ENCODE assay signal across 14 cellular contexts in genomic region chr3:97871788-97872187, GRCh38. TPM values are rescaled to one million over a fixed set of nuclear protein-coding genes. Genes with fewer than 3 reads are reported as not detected.
DNase-seq lines count a peak whose midpoint lies in the region; ATAC-seq and TF ChIP-seq lines count a peak whose summit lies in the region.
"Had no signal": no experiment of that assay in that cellular context is flagged by ENCODE, and none has a peak within 500 bp of the region (broad histone marks: within the 10 kb centered on the region; RNA-seq: fewer than 3 reads in every experiment).

No MANE protein-coding gene starts in this region.

- no peaks in the 10 kb centered on the region for H3K79me2 ChIP-seq in MM.1S (ENCODE audit: low read length)

- TF ChIP-seq CTCF in MM.1S (IDR thresholded peaks at IDR 0.05; ENCODE audit: low read length): no peak

- no peaks in the 10 kb centered on the region for H3K27me3 Mint-ChIP-seq in activated CD4-positive, alpha-beta T cell treated with anti-CD3 and anti-CD28 coated beads for 36 hours
- no peaks in the 10 kb centered on the region for H3K27me3 Mint-ChIP-seq in activated naive CD8-positive, alpha-beta T cell treated with anti-CD3 and anti-CD28 coated beads, Interleukin-2, amount 10 ng/mL, durations not matched to agents 7 days and 5 days

- no peak for DNase-seq in activated CD4-positive, alpha-beta T cell treated with anti-CD3 and anti-CD28 coated beads for 36 hours
- DNase-seq in activated CD4-positive, alpha-beta T cell treated with anti-CD3 and anti-CD28 coated beads for 48 hours: no peak
- no peak for DNase-seq in activated naive CD8-positive, alpha-beta T cell treated with anti-CD3 and anti-CD28 coated beads, Interleukin-2, amount 10 ng/mL, durations not matched to agents 7 days and 5 days
- DNase-seq in fibroblast of the conjunctiva (ENCODE audit: low read depth) (peak; percentile 28), MM.1S (no peak), DMS53 (lab: John Stamatoyannopoulos, UW) (no peak)
- DNase-seq: left cardiac atrium, NCI-H2107, pancreas, RPMI8226, upper lobe of left lung had no signal

- peaks cover 22% of the 10 kb centered on the region for H3K4me1 Mint-ChIP-seq in activated CD4-positive, alpha-beta T cell treated with anti-CD3 and anti-CD28 coated beads for 36 hours
- no peaks in the 10 kb centered on the region for H3K4me1 Mint-ChIP-seq in activated naive CD8-positive, alpha-beta T cell treated with anti-CD3 and anti-CD28 coated beads, Interleukin-2, amount 10 ng/mL, durations not matched to agents 7 days and 5 days

- no peak overlapping the region for H3K9ac ChIP-seq in subcutaneous abdominal adipose tissue (ENCODE audit: low read length in 5 of 5)
- no peak overlapping the region for H3K9ac ChIP-seq in MM.1S (ENCODE audit: low read length)

- H3K27ac ChIP-seq in subcutaneous abdominal adipose tissue (ENCODE audit: low read depth, low read length): peak overlapping the region; percentile 48
- H3K27ac ChIP-seq in MM.1S (ENCODE audit: low read length): no peak overlapping the region
- H3K27ac ChIP-seq: pancreas had no signal

- no peaks in the 10 kb centered on the region for H3K9me3 Mint-ChIP-seq in activated CD4-positive, alpha-beta T cell treated with anti-CD3 and anti-CD28 coated beads for 36 hours (ENCODE audit: low read depth)
- no peaks in the 10 kb centered on the region for H3K9me3 Mint-ChIP-seq in activated naive CD8-positive, alpha-beta T cell treated with anti-CD3 and anti-CD28 coated beads, Interleukin-2, amount 10 ng/mL, durations not matched to agents 7 days and 5 days

- H2AFZ ChIP-seq in MM.1S (ENCODE audit: low read length): no peak overlapping the region

- no peaks in the 10 kb centered on the region for H3K27me3 ChIP-seq in subcutaneous abdominal adipose tissue (ENCODE audit: control insufficient read depth in 5 of 5, insufficient read depth in 4 of 5, low read length in 5 of 5)
- H3K27me3 ChIP-seq in MM.1S (replicated peaks; ENCODE audit: insufficient read depth, low read length): no peaks in the 10 kb centered on the region
- H3K27me3 ChIP-seq: esophagus muscularis mucosa, pancreas, upper lobe of left lung had no signal

- peaks cover 0 to 12% (median 0%) of the 10 kb centered on the region in 5 donors for H3K4me1 ChIP-seq in subcutaneous abdominal adipose tissue (ENCODE audit: control insufficient read depth in 5 of 5, insufficient read depth in 5 of 5, low read length in 5 of 5)
- H3K4me1 ChIP-seq in MM.1S (ENCODE audit: low read length): no peaks in the 10 kb centered on the region
- H3K4me1 ChIP-seq: pancreas, upper lobe of left lung had no signal

- peak; percentile 37 for ATAC-seq in activated CD4-positive, alpha-beta T cell treated with anti-CD3 and anti-CD28 coated beads for 36 hours
- ATAC-seq in activated naive CD8-positive, alpha-beta T cell treated with anti-CD3 and anti-CD28 coated beads, Interleukin-2, amount 10 ng/mL, durations not matched to agents 7 days and 5 days (ENCODE audit: low read depth): no peak
- ATAC-seq in HG03039 (IDR thresholded peaks at IDR 0.05; ENCODE audit: unreplicated experiment): no peak

- no peaks in the 10 kb centered on the region for H3F3A ChIP-seq in MM.1S (ENCODE audit: insufficient read depth, low read length)

- intact Hi-C loops in activated CD4-positive, alpha-beta T cell treated with anti-CD3 and anti-CD28 coated beads for 36 hours (cut with DNase I, micrococcal nuclease): loop anchor here (1.0 to 2.0 kb wide), 2 partner anchors 51 to 56 kb away; no protein-coding TSS in a partner anchor

- peaks cover 2% of the 10 kb centered on the region for H3K36me3 Mint-ChIP-seq in activated CD4-positive, alpha-beta T cell treated with anti-CD3 and anti-CD28 coated beads for 36 hours (ENCODE audit: low read depth)
- no peaks in the 10 kb centered on the region for H3K36me3 Mint-ChIP-seq in activated naive CD8-positive, alpha-beta T cell treated with anti-CD3 and anti-CD28 coated beads, Interleukin-2, amount 10 ng/mL, durations not matched to agents 7 days and 5 days

- no peak overlapping the region for H3K4me2 ChIP-seq in MM.1S (ENCODE audit: low read depth, low read length)

- H4K20me1 ChIP-seq in MM.1S (ENCODE audit: insufficient read depth, low read length): no peaks in the 10 kb centered on the region

- POLR2A ChIA-PET in activated CD4-positive, alpha-beta T cell treated with anti-CD3 and anti-CD28 coated beads for 36 hours (lab: Charles Lee): no interaction called here
- POLR2A ChIA-PET in activated naive CD8-positive, alpha-beta T cell treated with anti-CD3 and anti-CD28 coated beads, Interleukin-2, amount 10 ng/mL, durations not matched to agents 7 days and 5 days (lab: Charles Lee): no interaction called here

- H3K4me3 Mint-ChIP-seq in activated CD4-positive, alpha-beta T cell treated with anti-CD3 and anti-CD28 coated beads for 36 hours: peak overlapping the region; percentile 28
- no peak overlapping the region for H3K4me3 Mint-ChIP-seq in activated naive CD8-positive, alpha-beta T cell treated with anti-CD3 and anti-CD28 coated beads, Interleukin-2, amount 10 ng/mL, durations not matched to agents 7 days and 5 days

- H3K36me3 ChIP-seq in subcutaneous abdominal adipose tissue (ENCODE audit: control insufficient read depth in 5 of 5, insufficient read depth in 5 of 5, low read length in 5 of 5): peaks cover 0 to 8% (median 8%) of the 10 kb centered on the region in 5 donors
- no peaks in the 10 kb centered on the region for H3K36me3 ChIP-seq in MM.1S (replicated peaks; ENCODE audit: insufficient read depth, low read length)
- H3K36me3 ChIP-seq: pancreas had no signal

- H3K4me3 ChIP-seq in subcutaneous abdominal adipose tissue (ENCODE audit: low read depth in 1 of 5, low read length in 5 of 5): no peak overlapping the region
- H3K4me3 ChIP-seq in MM.1S (ENCODE audit: low read length): no peak overlapping the region
- H3K4me3 ChIP-seq: esophagus muscularis mucosa, pancreas, upper lobe of left lung had no signal

- H3K27ac Mint-ChIP-seq in activated CD4-positive, alpha-beta T cell treated with anti-CD3 and anti-CD28 coated beads for 36 hours: peak overlapping the region; percentile 68
- peak overlapping the region; percentile 30 for H3K27ac Mint-ChIP-seq in activated naive CD8-positive, alpha-beta T cell treated with anti-CD3 and anti-CD28 coated beads, Interleukin-2, amount 10 ng/mL, durations not matched to agents 7 days and 5 days

- CTCF ChIA-PET in activated CD4-positive, alpha-beta T cell treated with anti-CD3 and anti-CD28 coated beads for 36 hours (lab: Charles Lee): interaction anchor here (1.4 to 2.1 kb wide), 2 partner anchors 113 to 152 kb away, joined by 5 read pairs; no protein-coding TSS in a partner anchor

- no peaks in the 10 kb centered on the region for H3K9me3 ChIP-seq in subcutaneous abdominal adipose tissue (ENCODE audit: control insufficient read depth in 5 of 5, low read length in 5 of 5)
- no peaks in the 10 kb centered on the region for H3K9me3 ChIP-seq in MM.1S (replicated peaks; ENCODE audit: insufficient read depth, low read length)
- H3K9me3 ChIP-seq: esophagus muscularis mucosa, pancreas, upper lobe of left lung had no signal

- no peaks in the 10 kb centered on the region for H3K9me2 ChIP-seq in MM.1S (replicated peaks; ENCODE audit: insufficient read depth, low read length)

RNA-seq across cellular contexts. Expression of gene CRYBG3, which starts 50.0 kb away (rescaled TPM):
- total RNA-seq in activated CD4-positive, alpha-beta T cell treated with anti-CD3 and anti-CD28 coated beads for 36 hours: 1 to 10 TPM; 4.2 to 4.9 TPM
- 1 to 10 TPM; 5.3 to 5.7 TPM for total RNA-seq in activated naive CD8-positive, alpha-beta T cell treated with anti-CD3 and anti-CD28 coated beads, Interleukin-2, amount 10 ng/mL, durations not matched to agents 7 days and 5 days
